Comparison of ENCODE assay signal across 17 cellular contexts in genomic region chr9:34997375-34997774, GRCh38. TPM values are rescaled to one million over a fixed set of nuclear protein-coding genes. Genes with fewer than 3 reads are reported as not detected.
DNase-seq lines count a peak whose midpoint lies in the region; ATAC-seq and TF ChIP-seq lines count a peak whose summit lies in the region.
"Had no signal": no experiment of that assay in that cellular context is flagged by ENCODE, and none has a peak within 500 bp of the region (broad histone marks: within the 10 kb centered on the region; RNA-seq: fewer than 3 reads in every experiment).

No MANE protein-coding gene starts in this region.

- no peak overlapping the region for H3K4me3 Mint-ChIP-seq in stimulated activated naive CD8-positive, alpha-beta T cell treated with anti-CD3 and anti-CD28 coated beads, Interleukin-15, Interleukin-2, amounts not matched to agents 100 ng/mL and 50 ng/mL, for 24 hours
- peak overlapping the region in 1 of 2 donors; percentile 32 for H3K4me3 Mint-ChIP-seq in stimulated activated naive CD8-positive, alpha-beta T cell treated with anti-CD3 and anti-CD28 coated beads, Interleukin-15, amount 100 ng/mL, for 72 hours
- H3K4me3 Mint-ChIP-seq in brain (no peak overlapping the region), nephron (peak overlapping the region in 1 of 3 experiments; percentile 8)
- H3K4me3 Mint-ChIP-seq: WTC11 had no signal

- TF ChIP-seq CTCF in brain (conservative IDR thresholded peaks at IDR 0.05) (no peak), nephron (IDR thresholded peaks at IDR 0.05; ENCODE audit: unreplicated experiment in 3 of 3) (no peak)

- ATAC-seq in stimulated activated naive CD8-positive, alpha-beta T cell treated with anti-CD3 and anti-CD28 coated beads, Interleukin-15, amount 100 ng/mL, for 72 hours = no peak
- ATAC-seq: naive thymus-derived CD8-positive, alpha-beta T cell; WTC11 had no signal

- H3K36me3 Mint-ChIP-seq in stimulated activated naive CD8-positive, alpha-beta T cell treated with anti-CD3 and anti-CD28 coated beads, Interleukin-15, Interleukin-2, amounts not matched to agents 100 ng/mL and 50 ng/mL, for 24 hours (ENCODE audit: low read depth) = peaks cover 20% of the 10 kb centered on the region
- H3K36me3 Mint-ChIP-seq in brain = peaks cover 26% of the 10 kb centered on the region
- peaks cover 6% of the 10 kb centered on the region for H3K36me3 Mint-ChIP-seq in nephron (ENCODE audit: low read depth)

- H3K4me1 Mint-ChIP-seq in stimulated activated naive CD8-positive, alpha-beta T cell treated with anti-CD3 and anti-CD28 coated beads, Interleukin-15, Interleukin-2, amounts not matched to agents 100 ng/mL and 50 ng/mL, for 24 hours (ENCODE audit: low read depth) = peaks cover 60% of the 10 kb centered on the region
- H3K4me1 Mint-ChIP-seq in stimulated activated naive CD8-positive, alpha-beta T cell treated with anti-CD3 and anti-CD28 coated beads, Interleukin-15, amount 100 ng/mL, for 72 hours = peaks cover 71% of the 10 kb centered on the region
- H3K4me1 Mint-ChIP-seq in brain = peaks cover 43% of the 10 kb centered on the region
- peaks cover 38% of the 10 kb centered on the region for H3K4me1 Mint-ChIP-seq in nephron

- no peaks in the 10 kb centered on the region for H3K27me3 Mint-ChIP-seq in stimulated activated naive CD8-positive, alpha-beta T cell treated with anti-CD3 and anti-CD28 coated beads, Interleukin-15, Interleukin-2, amounts not matched to agents 100 ng/mL and 50 ng/mL, for 24 hours
- no peaks in the 10 kb centered on the region for H3K27me3 Mint-ChIP-seq in stimulated activated naive CD8-positive, alpha-beta T cell treated with anti-CD3 and anti-CD28 coated beads, Interleukin-15, amount 100 ng/mL, for 72 hours
- H3K27me3 Mint-ChIP-seq in brain (no peaks in the 10 kb centered on the region), nephron (ENCODE audit: low read depth) (no peaks in the 10 kb centered on the region)
- H3K27me3 Mint-ChIP-seq: naive thymus-derived CD8-positive, alpha-beta T cell had no signal

- DNase-seq in stimulated activated naive CD8-positive, alpha-beta T cell treated with anti-CD3 and anti-CD28 coated beads, Interleukin-15, amount 100 ng/mL, for 72 hours = no peak
- DNase-seq in COLO829 (ENCODE audit: low spot score) (no peak), NOMO-1 treated with DMSO at 0.1 percent for 48 hours (lab: John Stamatoyannopoulos, UW; ENCODE audit: unreplicated experiment) (no peak), NOMO-1 treated with dmso at 0.1 percent for 144 hours (lab: John Stamatoyannopoulos, UW; ENCODE audit: unreplicated experiment) (no peak)
- DNase-seq: activated naive CD4-positive, alpha-beta T cell; AML-193; COR-L47; naive thymus-derived CD8-positive, alpha-beta T cell; NCI-H1417; NCI-H2171 treated with DMSO at 0.1 percent for 48 hours; NCI-H748 treated with DMSO at 0.1 percent for 48 hours; stimulated activated CD4-positive, alpha-beta T cell treated with anti-CD3 and anti-CD28 coated beads, Interleukin-15, amount 100 ng/mL, for 24 hours; stomach had no signal

- H3K9me3 Mint-ChIP-seq in stimulated activated naive CD8-positive, alpha-beta T cell treated with anti-CD3 and anti-CD28 coated beads, Interleukin-15, Interleukin-2, amounts not matched to agents 100 ng/mL and 50 ng/mL, for 24 hours = no peaks in the 10 kb centered on the region
- H3K9me3 Mint-ChIP-seq in stimulated activated naive CD8-positive, alpha-beta T cell treated with anti-CD3 and anti-CD28 coated beads, Interleukin-15, amount 100 ng/mL, for 72 hours = no peaks in the 10 kb centered on the region
- H3K9me3 Mint-ChIP-seq in brain (no peaks in the 10 kb centered on the region), nephron (no peaks in the 10 kb centered on the region)
- H3K9me3 Mint-ChIP-seq: naive thymus-derived CD8-positive, alpha-beta T cell had no signal

- H3K27ac Mint-ChIP-seq in stimulated activated naive CD8-positive, alpha-beta T cell treated with anti-CD3 and anti-CD28 coated beads, Interleukin-15, Interleukin-2, amounts not matched to agents 100 ng/mL and 50 ng/mL, for 24 hours = peak overlapping the region; percentile 56
- H3K27ac Mint-ChIP-seq in stimulated activated naive CD8-positive, alpha-beta T cell treated with anti-CD3 and anti-CD28 coated beads, Interleukin-15, amount 100 ng/mL, for 72 hours = peak overlapping the region in 1 of 2 donors; percentile 2
- H3K27ac Mint-ChIP-seq in brain (peak overlapping the region in 3 of 5 experiments; percentile 25 to 82 (median 49)), nephron (peak overlapping the region; percentile 42 to 92 (median 88))

RNA-seq across cellular contexts. Expression of gene DNAJB5, which starts 7.8 kb away (rescaled TPM):
- 49.4 TPM for polyA plus RNA-seq in brain (ENCODE audit: insufficient read depth, low read depth, low replicate concordance)

RNA-seq across cellular contexts. Expression of gene PHF24, which starts 39.3 kb away (rescaled TPM):
- polyA plus RNA-seq in brain (ENCODE audit: insufficient read depth, low read depth, low replicate concordance) = 14.7 TPM
- polyA plus RNA-seq: naive thymus-derived CD8-positive, alpha-beta T cell had no signal
